Comparison of ENCODE assay signal across 1 cellular context in the genomic region with DNA sequence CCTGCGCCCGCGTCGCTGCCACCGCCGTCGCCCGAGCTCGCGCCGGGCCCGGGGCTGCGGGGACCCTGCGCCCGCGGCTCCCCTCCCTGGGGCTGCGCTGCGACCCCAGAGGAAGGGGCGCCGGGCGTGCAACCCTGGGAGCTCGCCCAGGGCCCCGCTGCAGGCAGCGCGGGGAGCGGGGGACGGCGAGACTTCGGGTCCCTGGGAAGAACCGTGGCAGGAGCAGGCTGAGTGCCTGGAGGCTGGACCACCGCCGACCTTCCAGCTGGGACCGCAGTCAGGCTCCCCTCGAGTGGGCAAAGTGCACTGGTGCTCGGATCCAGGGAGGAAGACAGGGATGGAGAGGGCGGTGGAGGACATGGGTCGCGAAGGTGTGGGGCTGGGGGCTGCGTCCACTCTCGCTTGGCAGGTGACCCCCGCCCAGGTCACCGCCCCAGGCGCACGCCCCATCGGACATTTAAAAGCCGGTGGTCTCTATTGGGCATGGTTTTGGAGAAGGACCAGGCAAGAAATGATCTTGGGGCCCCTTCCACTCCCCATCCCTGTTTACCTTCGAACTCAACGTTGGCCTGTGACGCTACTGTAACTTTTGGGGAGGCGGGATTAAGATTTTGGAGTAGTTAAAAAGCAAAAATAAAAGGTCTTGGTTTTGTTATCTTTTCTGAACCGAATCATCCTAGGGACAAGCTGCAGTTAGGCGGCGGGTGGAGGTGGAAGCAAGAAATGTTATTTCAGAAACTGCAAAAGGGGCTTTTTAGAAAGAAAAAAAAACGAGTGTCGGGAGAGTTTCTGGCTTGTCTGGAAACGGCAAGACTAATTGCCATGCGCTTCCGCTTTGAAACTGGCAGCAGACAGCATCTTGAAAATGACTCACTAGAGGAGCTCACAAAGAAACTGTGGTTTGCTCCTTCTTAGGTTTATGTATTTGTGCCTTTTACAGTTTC.
TF ChIP-seq lines count a peak whose summit lies in the region.

No MANE protein-coding gene starts in this region.

TF ChIP-seq in WTC11, 78 proteins besides CTCF, POLR2A, EP300 and RAD21 (continued from another document):
- TF ChIP-seq, protein P1, sequence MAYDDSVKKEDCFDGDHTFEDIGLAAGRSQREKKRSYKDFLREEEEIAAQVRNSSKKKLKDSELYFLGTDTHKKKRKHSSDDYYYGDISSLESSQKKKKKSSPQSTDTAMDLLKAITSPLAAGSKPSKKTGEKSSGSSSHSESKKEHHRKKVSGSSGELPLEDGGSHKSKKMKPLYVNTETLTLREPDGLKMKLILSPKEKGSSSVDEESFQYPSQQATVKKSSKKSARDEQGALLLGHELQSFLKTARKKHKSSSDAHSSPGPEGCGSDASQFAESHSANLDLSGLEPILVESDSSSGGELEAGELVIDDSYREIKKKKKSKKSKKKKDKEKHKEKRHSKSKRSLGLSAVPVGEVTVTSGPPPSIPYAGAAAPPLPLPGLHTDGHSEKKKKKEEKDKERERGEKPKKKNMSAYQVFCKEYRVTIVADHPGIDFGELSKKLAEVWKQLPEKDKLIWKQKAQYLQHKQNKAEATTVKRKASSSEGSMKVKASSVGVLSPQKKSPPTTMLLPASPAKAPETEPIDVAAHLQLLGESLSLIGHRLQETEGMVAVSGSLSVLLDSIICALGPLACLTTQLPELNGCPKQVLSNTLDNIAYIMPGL (CRISPR knock-in tag; IDR thresholded peaks at IDR 0.05), result peak; percentile 26; the same call in 1 of the 2 replicates
- TF ChIP-seq USF1 (CRISPR knock-in tag; IDR thresholded peaks at IDR 0.05), result no peak
